16 cellular contexts compared by ENCODE assay signal in the genomic region with DNA sequence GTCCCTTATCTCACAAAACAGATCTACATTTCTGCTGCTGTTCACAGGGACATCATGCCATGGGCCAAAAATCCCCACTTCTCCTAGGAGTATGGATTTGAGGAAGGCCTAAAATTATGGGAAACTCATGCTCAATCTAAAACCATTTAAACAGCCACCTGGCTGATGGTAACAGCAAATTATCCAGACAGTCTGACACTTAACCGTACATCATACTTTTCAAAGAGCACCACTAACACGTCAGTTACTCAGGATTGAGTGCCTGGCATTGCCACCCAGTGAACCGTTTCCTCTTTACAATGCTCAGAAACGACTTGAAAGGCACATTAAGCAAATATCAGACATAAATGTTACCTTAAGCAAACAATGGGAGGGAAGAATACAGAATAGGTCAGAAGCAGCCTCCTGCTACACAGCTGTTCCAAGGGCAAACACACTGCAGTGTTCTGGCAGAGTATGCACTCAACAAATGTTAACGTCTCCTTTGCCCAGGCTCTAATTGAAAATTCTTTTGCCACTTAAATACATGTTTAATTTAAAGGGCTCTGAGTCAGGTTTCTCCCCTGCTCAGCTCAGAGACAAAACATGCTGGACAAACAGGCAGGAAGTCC. TPM values are rescaled to one million over a fixed set of nuclear protein-coding genes. Genes with fewer than 3 reads are reported as not detected.
A peak's percentile ranks its signal among the peaks of the same experiment; 100 is the strongest.
DNase-seq lines count a peak whose midpoint lies in the region; ATAC-seq and TF ChIP-seq lines count a peak whose summit lies in the region.
"Had no signal": no experiment of that assay in that cellular context is flagged by ENCODE, and none has a peak within 500 bp of the region (broad histone marks: within the 10 kb centered on the region; RNA-seq: fewer than 3 reads in every experiment).

No MANE protein-coding gene starts in this region.

- H3K9me2 ChIP-seq in SK-N-SH: no peaks in the 10 kb centered on the region

- no peak for TF ChIP-seq EP300 in SK-N-SH (IDR thresholded peaks at IDR 0.05; ENCODE audit: borderline replicate concordance in 1 of 2, low read depth in 1 of 2, low read length in 1 of 2)

- H2AFZ ChIP-seq in SK-N-SH (ENCODE audit: low read depth): no peak overlapping the region

- POLR2A ChIA-PET in SK-N-SH (lab: Yijun Ruan, JAX): no interaction called here

- peaks cover 0 to 10% of the 10 kb centered on the region in 2 experiments; a peak in 2 of 4 replicates for H3K4me1 ChIP-seq in SK-N-SH (ENCODE audit: control insufficient read depth in 1 of 2, insufficient read depth in 2 of 2, low read depth in 1 of 2, low read length in 1 of 2)
- peaks cover 28% of the 10 kb centered on the region for H3K4me1 ChIP-seq in endocrine pancreas (ENCODE audit: control insufficient read depth, insufficient read depth, low read length)
- H3K4me1 ChIP-seq: breast epithelium, left ventricle myocardium inferior had no signal

- H4K20me1 ChIP-seq in SK-N-SH (ENCODE audit: insufficient read depth): no peaks in the 10 kb centered on the region

- no peaks in the 10 kb centered on the region for H3F3A ChIP-seq in SK-N-SH (replicated peaks; ENCODE audit: insufficient read depth)

- H3K79me2 ChIP-seq in SK-N-SH (ENCODE audit: insufficient read depth): no peaks in the 10 kb centered on the region

- no peak for ATAC-seq in SK-N-SH treated with all-trans-retinoic acid at 6 μM for 48 hours
- ATAC-seq in esophagus mucosa: no peak
- no peak for ATAC-seq in GM21576 (IDR thresholded peaks at IDR 0.05; ENCODE audit: unreplicated experiment)
- ATAC-seq in GM19452 (IDR thresholded peaks at IDR 0.05; ENCODE audit: unreplicated experiment): no peak
- ATAC-seq: activated CD4-positive, alpha-beta T cell treated with anti-CD3 and anti-CD28 coated beads for 36 hours had no signal

- TF ChIP-seq RAD21 in SK-N-SH (IDR thresholded peaks at IDR 0.05; ENCODE audit: low read length): no peak

- no peak for TF ChIP-seq CTCF in SK-N-SH (IDR thresholded peaks at IDR 0.05)

- DNase-seq in SK-N-SH (peak; percentile 27), NCI-H2227 (lab: John Stamatoyannopoulos, UW; ENCODE audit: unreplicated experiment) (peak; percentile 83), NCI-H82 treated with DMSO at 0.1 percent for 48 hours (lab: John Stamatoyannopoulos, UW; ENCODE audit: unreplicated experiment) (no peak)
- DNase-seq: activated CD4-positive, alpha-beta T cell treated with anti-CD3 and anti-CD28 coated beads for 36 hours; activated T-cell treated with anti-CD3 and anti-CD28 coated beads, Interleukin-2, amount 50 U/mL, for 1 hour; effector CD4-positive, alpha-beta T cell; left ventricle myocardium inferior; naive B cell; NCI-H82 had no signal

- WGBS in SK-N-SH (ENCODE audit: low lambda C conversion rate): 31% methylated on average over 5 of the region's 5 CpGs

- H3K4me3 ChIP-seq in SK-N-SH (ENCODE audit: low read depth in 2 of 2, low read length in 1 of 2) (no peak overlapping the region), endocrine pancreas (ENCODE audit: control insufficient read depth, insufficient read depth, low read length) (peak overlapping the region; percentile 28)
- H3K4me3 ChIP-seq: breast epithelium, left ventricle myocardium inferior had no signal

- H3K9me3 ChIP-seq in SK-N-SH (no peaks in the 10 kb centered on the region), endocrine pancreas (ENCODE audit: control insufficient read depth, low read length) (no peaks in the 10 kb centered on the region)
- H3K9me3 ChIP-seq: breast epithelium, left ventricle myocardium inferior had no signal

- H3K27me3 ChIP-seq in SK-N-SH (ENCODE audit: insufficient read depth) (peaks cover 8% of the 10 kb centered on the region; the same call in 1 of the 2 replicates), endocrine pancreas (ENCODE audit: control insufficient read depth, insufficient read depth, low read length) (no peaks in the 10 kb centered on the region)
- H3K27me3 ChIP-seq: breast epithelium had no signal

- peak overlapping the region in 1 of 2 experiments; percentile 67; a peak in 2 of 4 replicates for H3K27ac ChIP-seq in SK-N-SH (ENCODE audit: low read depth in 2 of 2, low read length in 1 of 2)
- H3K27ac ChIP-seq: breast epithelium, KMS-11, left ventricle myocardium inferior had no signal

- H3K36me3 ChIP-seq in SK-N-SH (replicated peaks in 1 of 2; ENCODE audit: control insufficient read depth in 1 of 2, insufficient read depth in 2 of 2, low read length in 1 of 2) (no peaks in the 10 kb centered on the region), endocrine pancreas (ENCODE audit: control insufficient read depth, insufficient read depth, low read length) (no peaks in the 10 kb centered on the region)
- H3K36me3 ChIP-seq: breast epithelium, left ventricle myocardium inferior had no signal

- CTCF ChIA-PET in SK-N-SH (lab: Yijun Ruan, JAX): interaction anchor here (1.1 to 1.7 kb wide), 4 partner anchors 8 to 275 kb away, joined by 3 to 8 read pairs (median 5); no protein-coding TSS in a partner anchor

- H3K4me2 ChIP-seq in SK-N-SH: no peak overlapping the region
- H3K4me2 ChIP-seq: KMS-11 had no signal

- H3K9ac ChIP-seq in SK-N-SH: no peak overlapping the region
- H3K9ac ChIP-seq in endocrine pancreas (ENCODE audit: control insufficient read depth, insufficient read depth, low read length): no peak overlapping the region
- H3K9ac ChIP-seq: KMS-11 had no signal

TF ChIP-seq in SK-N-SH, 30 proteins besides CTCF, POLR2A, EP300 and RAD21 (continues in another document):
- TF ChIP-seq, protein P1, sequence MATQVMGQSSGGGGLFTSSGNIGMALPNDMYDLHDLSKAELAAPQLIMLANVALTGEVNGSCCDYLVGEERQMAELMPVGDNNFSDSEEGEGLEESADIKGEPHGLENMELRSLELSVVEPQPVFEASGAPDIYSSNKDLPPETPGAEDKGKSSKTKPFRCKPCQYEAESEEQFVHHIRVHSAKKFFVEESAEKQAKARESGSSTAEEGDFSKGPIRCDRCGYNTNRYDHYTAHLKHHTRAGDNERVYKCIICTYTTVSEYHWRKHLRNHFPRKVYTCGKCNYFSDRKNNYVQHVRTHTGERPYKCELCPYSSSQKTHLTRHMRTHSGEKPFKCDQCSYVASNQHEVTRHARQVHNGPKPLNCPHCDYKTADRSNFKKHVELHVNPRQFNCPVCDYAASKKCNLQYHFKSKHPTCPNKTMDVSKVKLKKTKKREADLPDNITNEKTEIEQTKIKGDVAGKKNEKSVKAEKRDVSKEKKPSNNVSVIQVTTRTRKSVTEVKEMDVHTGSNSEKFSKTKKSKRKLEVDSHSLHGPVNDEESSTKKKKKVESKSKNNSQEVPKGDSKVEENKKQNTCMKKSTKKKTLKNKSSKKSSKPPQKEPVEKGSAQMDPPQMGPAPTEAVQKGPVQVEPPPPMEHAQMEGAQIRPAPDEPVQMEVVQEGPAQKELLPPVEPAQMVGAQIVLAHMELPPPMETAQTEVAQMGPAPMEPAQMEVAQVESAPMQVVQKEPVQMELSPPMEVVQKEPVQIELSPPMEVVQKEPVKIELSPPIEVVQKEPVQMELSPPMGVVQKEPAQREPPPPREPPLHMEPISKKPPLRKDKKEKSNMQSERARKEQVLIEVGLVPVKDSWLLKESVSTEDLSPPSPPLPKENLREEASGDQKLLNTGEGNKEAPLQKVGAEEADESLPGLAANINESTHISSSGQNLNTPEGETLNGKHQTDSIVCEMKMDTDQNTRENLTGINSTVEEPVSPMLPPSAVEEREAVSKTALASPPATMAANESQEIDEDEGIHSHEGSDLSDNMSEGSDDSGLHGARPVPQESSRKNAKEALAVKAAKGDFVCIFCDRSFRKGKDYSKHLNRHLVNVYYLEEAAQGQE (IDR thresholded peaks at IDR 0.05; ENCODE audit: low read depth, low read length): no peak
- TF ChIP-seq MXI1 (IDR thresholded peaks at IDR 0.05; ENCODE audit: low read depth, low read length) (no peak), FOXJ3 (CRISPR knock-in tag; IDR thresholded peaks at IDR 0.05) (no peak), TAF1 (IDR thresholded peaks at IDR 0.05; ENCODE audit: borderline replicate concordance, low read depth, low read length) (no peak), SMC3 (IDR thresholded peaks at IDR 0.05; ENCODE audit: low read depth, low read length) (no peak), ELF1 (IDR thresholded peaks at IDR 0.05) (no peak)

TF ChIP-seq in SK-N-SH treated with all-trans-retinoic acid at 6 μM for 48 hours, 23 proteins besides CTCF, POLR2A, EP300 and RAD21 (continues in another document):
- TF ChIP-seq CSRNP3 (CRISPR knock-in tag; IDR thresholded peaks at IDR 0.05) (no peak), PPARA (CRISPR knock-in tag; IDR thresholded peaks at IDR 0.05; ENCODE audit: borderline replicate concordance) (no peak), ZFP30 (CRISPR knock-in tag; IDR thresholded peaks at IDR 0.05) (no peak), POU6F1 (CRISPR knock-in tag; IDR thresholded peaks at IDR 0.05; ENCODE audit: borderline replicate concordance, low read depth) (no peak), ZNF565 (CRISPR knock-in tag; conservative IDR thresholded peaks at IDR 0.05; ENCODE audit: low read depth) (no peak), TCF4 (CRISPR knock-in tag; IDR thresholded peaks at IDR 0.05; ENCODE audit: borderline replicate concordance) (no peak)

RNA-seq across cellular contexts. Expression of gene SLC36A4, which starts 18.8 kb away (rescaled TPM):
- polyA plus RNA-seq in SK-N-SH (2012; rRNA removed): 7.3 and 9.7 TPM in 2 replicates
- polyA plus RNA-seq in SK-N-SH (2012; cell fraction: cytosol; rRNA removed): 13.7 and 14.3 TPM in 2 replicates
- 4.3 and 8.1 TPM in 2 replicates for polyA plus RNA-seq in SK-N-SH (2012; cell fraction: nucleus; rRNA removed)
- total RNA-seq in esophagus mucosa: 8.4 TPM
